In genomic region chr6:163768905-163769304, GRCh38 we compare ENCODE assay signal across 29 cellular contexts.
"Had no signal": no experiment of that assay in that cellular context is flagged by ENCODE, and none has a peak within 500 bp of the region (broad histone marks: within the 10 kb centered on the region; RNA-seq: fewer than 3 reads in every experiment).

No MANE protein-coding gene starts in this region.

- ATAC-seq: stimulated activated effector memory CD8-positive, alpha-beta T cell treated with anti-CD3 and anti-CD28 coated beads, Interleukin-12 subunit alpha, Interleukin-12 subunit beta, amount 100 ng/mL, for 72 hours; stimulated activated memory B cell treated with anti-CD40 and anti-IgM and Interleukin-4, amounts not matched to agents 10 μg/mL and 1 μg/mL and 100 μg/mL, for 72 hours; stimulated activated naive B cell treated with anti-CD40 and anti-IgM and Interleukin-4, amounts not matched to agents 10 μg/mL and 1 μg/mL and 100 μg/mL, for 72 hours; stimulated activated naive CD8-positive, alpha-beta T cell treated with anti-CD3 and anti-CD28 coated beads, Interleukin-15, amount 100 ng/mL, for 72 hours; stimulated activated naive CD8-positive, alpha-beta T cell treated with anti-CD3 and anti-CD28 coated beads, Interleukin-15, Interleukin-2, amounts not matched to agents 100 U/mL and 50 U/mL, for 24 hours; upper lobe of right lung had no signal

- DNase-seq: stimulated activated CD4-positive, alpha-beta T cell treated with anti-CD3 and anti-CD28 coated beads, Interleukin-2, amount 100 ng/mL, for 48 hours; stimulated activated CD4-positive, alpha-beta T cell treated with anti-CD3 and anti-CD28 coated beads, Interleukin-4, amount 100 ng/mL, for 1 hour; stimulated activated CD4-positive, alpha-beta T cell treated with anti-CD3 and anti-CD28 coated beads, Interleukin-4, amount 100 ng/mL, for 24 hours; stimulated activated CD4-positive, alpha-beta T cell treated with anti-CD3 and anti-CD28 coated beads, Interleukin-4, amount 100 ng/mL, for 4 hours; stimulated activated CD8-positive, alpha-beta memory T cell treated with anti-CD3 and anti-CD28 coated beads, Interleukin-4, amount 100 ng/mL, for 48 hours; stimulated activated naive B cell treated with anti-CD40 and anti-IgM and Interleukin-4, amounts not matched to agents 10 μg/mL and 1 μg/mL and 100 μg/mL, for 72 hours; stimulated activated naive CD4-positive, alpha-beta T cell; stimulated activated naive CD4-positive, alpha-beta T cell treated with Interleukin-2 at 50 U/mL for 16 hours; stimulated activated naive CD8-positive, alpha-beta T cell treated with anti-CD3 and anti-CD28 coated beads, Interleukin-15, amount 100 ng/mL, for 72 hours; stimulated activated naive CD8-positive, alpha-beta T cell treated with anti-CD3 and anti-CD28 coated beads, Interleukin-15, Interleukin-2, amounts not matched to agents 100 U/mL and 50 U/mL, for 24 hours; stomach; substantia nigra; testis; thyroid gland; tibial artery; transverse colon; trophoblast cell; upper lobe of left lung; upper lobe of right lung; uterus had no signal

- H3K27ac ChIP-seq: stomach, suprapubic skin, testis, thoracic aorta, thyroid gland, tibial artery, tibial nerve, transverse colon, upper lobe of left lung, upper lobe of right lung, uterus, vagina had no signal

- H3K9me3 Mint-ChIP-seq: stimulated activated memory B cell treated with anti-CD40 and anti-IgM and Interleukin-4, amounts not matched to agents 10 μg/mL and 1 μg/mL and 100 μg/mL, for 72 hours; stimulated activated naive B cell treated with anti-CD40 and anti-IgM and Interleukin-4, amounts not matched to agents 10 μg/mL and 1 μg/mL and 100 μg/mL, for 72 hours; stimulated activated naive CD8-positive, alpha-beta T cell treated with anti-CD3 and anti-CD28 coated beads, Interleukin-15, Interleukin-2, amounts not matched to agents 100 ng/mL and 50 ng/mL, for 24 hours; type B pancreatic cell had no signal

- H3K27me3 ChIP-seq: stomach, suprapubic skin, testis, thyroid gland, tibial artery, tibial nerve, transverse colon, upper lobe of left lung, upper lobe of right lung, uterus, vagina had no signal

- H3K4me3 ChIP-seq: stomach, suprapubic skin, testis, thoracic aorta, thyroid gland, tibial artery, tibial nerve, transverse colon, upper lobe of left lung, upper lobe of right lung, uterus, vagina had no signal

- H3K27me3 Mint-ChIP-seq: stimulated activated memory B cell treated with anti-CD40 and anti-IgM and Interleukin-4, amounts not matched to agents 10 μg/mL and 1 μg/mL and 100 μg/mL, for 72 hours; type B pancreatic cell had no signal

- H3K4me1 Mint-ChIP-seq: stimulated activated memory B cell treated with anti-CD40 and anti-IgM and Interleukin-4, amounts not matched to agents 10 μg/mL and 1 μg/mL and 100 μg/mL, for 72 hours; stimulated activated naive B cell treated with anti-CD40 and anti-IgM and Interleukin-4, amounts not matched to agents 10 μg/mL and 1 μg/mL and 100 μg/mL, for 72 hours; stimulated activated naive CD8-positive, alpha-beta T cell treated with anti-CD3 and anti-CD28 coated beads, Interleukin-15, amount 100 ng/mL, for 72 hours had no signal

- H3K27ac Mint-ChIP-seq: stimulated activated effector memory CD8-positive, alpha-beta T cell treated with anti-CD3 and anti-CD28 coated beads, Interleukin-12 subunit alpha, Interleukin-12 subunit beta, amount 100 ng/mL, for 72 hours; stimulated activated memory B cell treated with anti-CD40 and anti-IgM and Interleukin-4, amounts not matched to agents 10 μg/mL and 1 μg/mL and 100 μg/mL, for 72 hours; stimulated activated naive B cell treated with anti-CD40 and anti-IgM and Interleukin-4, amounts not matched to agents 10 μg/mL and 1 μg/mL and 100 μg/mL, for 72 hours; stimulated activated naive CD8-positive, alpha-beta T cell treated with anti-CD3 and anti-CD28 coated beads, Interleukin-15, amount 100 ng/mL, for 72 hours; stimulated activated naive CD8-positive, alpha-beta T cell treated with anti-CD3 and anti-CD28 coated beads, Interleukin-15, Interleukin-2, amounts not matched to agents 100 ng/mL and 50 ng/mL, for 24 hours; type B pancreatic cell had no signal

- H3K4me3 Mint-ChIP-seq: stimulated activated effector memory CD8-positive, alpha-beta T cell treated with anti-CD3 and anti-CD28 coated beads, Interleukin-12 subunit alpha, Interleukin-12 subunit beta, amount 100 ng/mL, for 72 hours; stimulated activated memory B cell treated with anti-CD40 and anti-IgM and Interleukin-4, amounts not matched to agents 10 μg/mL and 1 μg/mL and 100 μg/mL, for 72 hours; stimulated activated naive B cell treated with anti-CD40 and anti-IgM and Interleukin-4, amounts not matched to agents 10 μg/mL and 1 μg/mL and 100 μg/mL, for 72 hours; stimulated activated naive CD8-positive, alpha-beta T cell treated with anti-CD3 and anti-CD28 coated beads, Interleukin-15, amount 100 ng/mL, for 72 hours; stimulated activated naive CD8-positive, alpha-beta T cell treated with anti-CD3 and anti-CD28 coated beads, Interleukin-15, Interleukin-2, amounts not matched to agents 100 ng/mL and 50 ng/mL, for 24 hours; type B pancreatic cell had no signal

- FAIRE-seq: urothelium cell line had no signal

- H3K4me1 ChIP-seq: testis, tibial artery, transverse colon, uterus had no signal

- H3K9me3 ChIP-seq: stomach, suprapubic skin, testis, thoracic aorta, thyroid gland, tibial artery, tibial nerve, transverse colon, upper lobe of left lung, upper lobe of right lung, uterus, vagina had no signal

- H3K36me3 Mint-ChIP-seq: stimulated activated effector memory CD8-positive, alpha-beta T cell treated with anti-CD3 and anti-CD28 coated beads, Interleukin-12 subunit alpha, Interleukin-12 subunit beta, amount 100 ng/mL, for 72 hours; stimulated activated memory B cell treated with anti-CD40 and anti-IgM and Interleukin-4, amounts not matched to agents 10 μg/mL and 1 μg/mL and 100 μg/mL, for 72 hours; stimulated activated naive B cell treated with anti-CD40 and anti-IgM and Interleukin-4, amounts not matched to agents 10 μg/mL and 1 μg/mL and 100 μg/mL, for 72 hours had no signal

- H3K36me3 ChIP-seq: stomach, suprapubic skin, thoracic aorta, thyroid gland, tibial artery, tibial nerve, transverse colon, upper lobe of left lung, upper lobe of right lung, uterus, vagina had no signal
